8 cellular contexts compared by ENCODE assay signal in the genomic region with DNA sequence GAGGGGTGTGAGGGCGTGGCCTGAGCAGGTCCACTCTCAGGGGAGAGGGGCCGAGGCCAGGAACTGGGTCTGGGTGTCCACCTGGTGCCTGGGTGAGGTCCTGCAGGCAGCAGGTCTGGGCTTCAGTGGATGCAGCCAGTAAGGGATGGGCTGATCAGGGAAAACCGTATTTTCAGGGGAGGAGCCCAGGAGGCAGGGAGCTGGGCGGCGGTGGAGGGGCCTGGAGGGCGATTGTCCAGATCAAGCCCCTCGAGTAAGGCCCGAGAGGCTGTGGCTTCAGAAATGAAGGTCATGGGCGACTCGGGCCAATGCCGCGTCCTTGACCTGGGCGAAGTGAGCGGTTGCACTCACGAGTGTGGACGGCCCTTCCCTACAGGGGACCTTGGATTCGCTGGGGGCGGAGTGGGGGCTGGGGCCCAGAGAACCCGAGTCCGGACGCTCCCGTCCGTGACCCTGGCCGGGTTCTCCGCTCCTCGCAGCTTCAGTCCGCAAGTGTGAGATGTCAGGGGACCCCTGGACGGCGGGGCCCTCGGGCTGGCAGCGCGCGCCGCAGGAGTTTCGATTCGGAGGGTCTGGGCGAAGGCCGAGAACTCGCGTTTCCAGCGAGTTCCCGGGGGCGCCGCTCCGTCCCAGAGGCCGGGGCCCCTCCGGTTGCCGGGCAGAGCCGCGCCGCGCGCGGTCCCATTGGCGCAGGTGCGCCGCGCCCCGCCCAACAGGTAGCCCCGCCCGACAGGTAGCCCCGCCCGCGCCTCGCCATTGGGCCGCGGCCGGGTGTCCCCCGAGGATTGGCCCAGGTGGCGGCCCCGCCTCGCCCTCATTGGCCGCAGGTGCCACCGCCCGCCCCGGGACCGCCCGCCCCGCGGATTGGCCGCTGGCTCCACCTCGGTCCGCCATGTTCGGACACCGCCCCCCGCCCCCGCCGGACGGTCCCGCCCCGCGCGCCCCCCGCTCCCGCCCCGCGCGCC. TPM values are rescaled to one million over a fixed set of nuclear protein-coding genes. Genes with fewer than 3 reads are reported as not detected.
A peak's percentile ranks its signal among the peaks of the same experiment; 100 is the strongest.
DNase-seq lines count a peak whose midpoint lies in the region; ATAC-seq and TF ChIP-seq lines count a peak whose summit lies in the region.

A gene (plus strand): TSS at position 895 of the 965 bp plus-strand sequence. CDS start 220 bp downstream, outside the sequence.

- no peaks in the 10 kb centered on the region for H3K9me2 ChIP-seq in OCI-LY7 (ENCODE audit: insufficient read depth, low read length)

- CTCF ChIA-PET in OCI-LY7 (lab: Charles Lee; ENCODE audit: unreplicated experiment): no interaction called here

- no peaks in the 10 kb centered on the region for H3K9me3 ChIP-seq in OCI-LY7 (ENCODE audit: low read length)
- H3K9me3 ChIP-seq in neutrophil: no peaks in the 10 kb centered on the region
- no peaks in the 10 kb centered on the region for H3K9me3 ChIP-seq in thymus (ENCODE audit: control insufficient read depth)

- ATAC-seq in HG03175 (IDR thresholded peaks at IDR 0.05; ENCODE audit: unreplicated experiment): peak; percentile 45
- ATAC-seq in foreskin keratinocyte: peak; percentile 89

- H4K20me1 ChIP-seq in OCI-LY7 (ENCODE audit: insufficient read depth, low read length): no peaks in the 10 kb centered on the region; the same call in 1 of the 2 replicates

- 4% methylated on average over 98 of the region's 98 CpGs for WGBS in thymus

- H3K4me3 ChIP-seq in OCI-LY7 (ENCODE audit: low read depth, low read length, poor library complexity, severe bottlenecking) (peak within 1 kb of the TSS; percentile 73), neutrophil (ENCODE audit: low read depth in 1 of 2, low read length in 1 of 2) (peak within 1 kb of the TSS; percentile 56 to 85), thymus (ENCODE audit: low read length) (peak within 1 kb of the TSS; percentile 54)

- H3K4me2 ChIP-seq in OCI-LY7 (ENCODE audit: low read length): peak within 1 kb of the TSS; percentile 95

- H3K27me3 ChIP-seq in foreskin keratinocyte (no peaks in the 10 kb centered on the region), neutrophil (peaks cover 79% of the 10 kb centered on the region), thymus (ENCODE audit: control insufficient read depth, insufficient read depth) (peaks cover 63% of the 10 kb centered on the region)

- H3K27ac ChIP-seq in OCI-LY7 (ENCODE audit: low read depth, low read length, poor library complexity, severe bottlenecking) (no peak within 1 kb of the TSS), foreskin keratinocyte (peak within 1 kb of the TSS; percentile 26), neutrophil (peak within 1 kb of the TSS; percentile 27), thymus (ENCODE audit: low read depth) (no peak within 1 kb of the TSS)

- TF ChIP-seq CTCF in OCI-LY7 (conservative IDR thresholded peaks at IDR 0.05; ENCODE audit: low read length) (no peak), foreskin keratinocyte (conservative IDR thresholded peaks at IDR 0.05) (peak; percentile 53), neutrophil (IDR thresholded peaks at IDR 0.05) (peak; percentile 24)

- peak; percentile 32 for DNase-seq in ELR (ENCODE audit: low read depth)
- DNase-seq in OCI-LY7 (ENCODE audit: low spot score): peak; percentile 94
- DNase-seq in activated T-helper 1 cell treated with Interleukin-2 at 50 U/mL for 16 hours (ENCODE audit: low read depth): peak; percentile 96
- DNase-seq in foreskin keratinocyte: peak; percentile 75 to 84
- DNase-seq in superior temporal gyrus (ENCODE audit: extremely low spot score): no peak

- no peaks in the 10 kb centered on the region for H3K36me3 ChIP-seq in OCI-LY7 (ENCODE audit: insufficient read depth, low read length)
- no peaks in the 10 kb centered on the region for H3K36me3 ChIP-seq in neutrophil
- H3K36me3 ChIP-seq in thymus (ENCODE audit: control insufficient read depth, insufficient read depth): no peaks in the 10 kb centered on the region

- POLR2A ChIA-PET in OCI-LY7 (lab: Charles Lee): no interaction called here

- no TSS peak for BruUV-seq in OCI-LY7 (replicated peaks; lab: Mats Ljungman, UMichigan)

- peak within 1 kb of the TSS; percentile 85 for H2AFZ ChIP-seq in OCI-LY7 (ENCODE audit: low read length)

- intact Hi-C loops in OCI-LY7 (cut with micrococcal nuclease; ENCODE audit: unreplicated experiment): loop anchor here (5.0 kb wide), 1 partner anchor 107 kb away; no protein-coding TSS in a partner anchor

- no peaks in the 10 kb centered on the region for H3K79me2 ChIP-seq in OCI-LY7 (ENCODE audit: insufficient read depth, low read depth, low read length)

- H3K4me1 ChIP-seq in OCI-LY7 (ENCODE audit: insufficient read depth, low read length, poor library complexity, severe bottlenecking) (peaks cover 7% of the 10 kb centered on the region), foreskin keratinocyte (no peaks in the 10 kb centered on the region), neutrophil (ENCODE audit: control insufficient read depth in 1 of 2, insufficient read depth in 1 of 2, low read depth in 1 of 2, low read length in 1 of 2) (peaks cover 12 to 21% of the 10 kb centered on the region in 2 experiments), thymus (ENCODE audit: control insufficient read depth, insufficient read depth, low read length) (peaks cover 2% of the 10 kb centered on the region)

RNA-seq across cellular contexts. Expression of the gene that starts here (rescaled TPM):
- 8.0 and 10.2 TPM in 2 replicates for total RNA-seq in OCI-LY7 (2014; rRNA removed; shearing (Covaris generic))
- total RNA-seq in OCI-LY7 (2022) (10.0 and 13.0 TPM in 2 replicates), foreskin keratinocyte (26.0 and 28.3 TPM in 2 replicates)
- polyA plus RNA-seq in foreskin keratinocyte (23.7 and 27.3 TPM in 2 replicates), thymus (30.6 TPM)

Comparison
In these comparisons a context has a peak if more than half of its experiments do, and no peak if none do; other contexts are left out.
1. H3K27ac ChIP-seq: peak in foreskin keratinocyte (single experiment) and neutrophil (single experiment); none in OCI-LY7 (single experiment) and thymus (single experiment).
2. Peak in every context shown above with its lines, with median percentiles within 50 percentile points of each other: H3K4me3 ChIP-seq.